Comparison of ENCODE assay signal across 1 cellular context in the genomic region with DNA sequence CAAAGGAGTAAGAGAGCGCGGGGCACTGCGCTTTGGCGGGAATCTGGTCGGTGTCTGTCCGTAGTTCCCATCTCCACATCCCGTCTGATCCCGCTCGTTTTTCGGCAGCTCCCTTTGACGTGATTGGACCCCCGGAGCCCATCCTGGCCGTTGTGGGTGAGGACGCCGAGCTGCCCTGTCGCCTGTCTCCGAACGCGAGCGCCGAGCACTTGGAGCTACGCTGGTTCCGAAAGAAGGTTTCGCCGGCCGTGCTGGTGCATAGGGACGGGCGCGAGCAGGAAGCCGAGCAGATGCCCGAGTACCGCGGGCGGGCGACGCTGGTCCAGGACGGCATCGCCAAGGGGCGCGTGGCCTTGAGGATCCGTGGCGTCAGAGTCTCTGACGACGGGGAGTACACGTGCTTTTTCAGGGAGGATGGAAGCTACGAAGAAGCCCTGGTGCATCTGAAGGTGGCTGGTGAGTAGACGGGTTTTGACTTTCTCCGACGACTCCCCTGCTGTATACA.
TF ChIP-seq lines count a peak whose summit lies in the region.

No MANE protein-coding gene starts in this region.

TF ChIP-seq in HepG2, 621 proteins besides CTCF, POLR2A, EP300 and RAD21 (continued from another document and continues in another):
- TF ChIP-seq ZNF382 (CRISPR knock-in tag; IDR thresholded peaks at IDR 0.05; ENCODE audit: borderline replicate concordance) (no peak), ZNF225 (CRISPR knock-in tag; IDR thresholded peaks at IDR 0.05) (peak; percentile 81; the same call in 1 of the 2 replicates), ZFX (CRISPR knock-in tag; IDR thresholded peaks at IDR 0.05; ENCODE audit: low read depth) (peak; percentile 25; the same call in 1 of the 2 replicates), TCF7L2 (IDR thresholded peaks at IDR 0.05; ENCODE audit: low read depth, low read length) (no peak), DNMT1 (CRISPR knock-in tag; IDR thresholded peaks at IDR 0.05) (0 out of 2 replicates have a peak, but pooled peaks have one; percentile 28), HNRNPUL1 (IDR thresholded peaks at IDR 0.05; ENCODE audit: low read depth, low read length) (no peak), SMAD3 (CRISPR knock-in tag; IDR thresholded peaks at IDR 0.05) (no peak), ZNF678 (CRISPR knock-in tag; IDR thresholded peaks at IDR 0.05) (no peak), ZNF546 (CRISPR knock-in tag; conservative IDR thresholded peaks at IDR 0.05) (no peak), ZNF160 (CRISPR knock-in tag; IDR thresholded peaks at IDR 0.05) (no peak), ZNF644 (CRISPR knock-in tag; IDR thresholded peaks at IDR 0.05; ENCODE audit: low read depth) (no peak), PPARG (CRISPR knock-in tag; conservative IDR thresholded peaks at IDR 0.05) (no peak), NPAS2 (CRISPR knock-in tag; IDR thresholded peaks at IDR 0.05; ENCODE audit: borderline replicate concordance) (no peak), MAZ (IDR thresholded peaks at IDR 0.05; ENCODE audit: borderline replicate concordance, low read depth, low read length) (no peak), MAZ (CRISPR knock-in tag; IDR thresholded peaks at IDR 0.05; ENCODE audit: low read depth) (0 out of 2 replicates have a peak, but pooled peaks have one; percentile 11), AGO2 (optimal IDR thresholded peaks at IDR 0.05; ENCODE audit: low read depth, low read length) (no peak), TAF1 (CRISPR knock-in tag; IDR thresholded peaks at IDR 0.05) (no peak), NR2C2 (CRISPR knock-in tag; IDR thresholded peaks at IDR 0.05; ENCODE audit: borderline replicate concordance) (no peak), AKAP8 (CRISPR knock-in tag; IDR thresholded peaks at IDR 0.05) (no peak), RFX5 (IDR thresholded peaks at IDR 0.05; ENCODE audit: low read depth, low read length) (no peak), ZFP41 (CRISPR knock-in tag; IDR thresholded peaks at IDR 0.05; ENCODE audit: borderline replicate concordance) (no peak), ZNF317 (CRISPR knock-in tag; IDR thresholded peaks at IDR 0.05) (no peak), ZBTB7B (CRISPR knock-in tag; IDR thresholded peaks at IDR 0.05) (no peak), ZKSCAN5 (CRISPR knock-in tag; IDR thresholded peaks at IDR 0.05) (no peak), XRCC5 (optimal IDR thresholded peaks at IDR 0.05; ENCODE audit: low read length) (no peak), ZBTB3 (CRISPR knock-in tag; IDR thresholded peaks at IDR 0.05; ENCODE audit: borderline replicate concordance, low read depth) (no peak), KLF13 (CRISPR knock-in tag; IDR thresholded peaks at IDR 0.05) (no peak)
- TF ChIP-seq, protein P1, sequence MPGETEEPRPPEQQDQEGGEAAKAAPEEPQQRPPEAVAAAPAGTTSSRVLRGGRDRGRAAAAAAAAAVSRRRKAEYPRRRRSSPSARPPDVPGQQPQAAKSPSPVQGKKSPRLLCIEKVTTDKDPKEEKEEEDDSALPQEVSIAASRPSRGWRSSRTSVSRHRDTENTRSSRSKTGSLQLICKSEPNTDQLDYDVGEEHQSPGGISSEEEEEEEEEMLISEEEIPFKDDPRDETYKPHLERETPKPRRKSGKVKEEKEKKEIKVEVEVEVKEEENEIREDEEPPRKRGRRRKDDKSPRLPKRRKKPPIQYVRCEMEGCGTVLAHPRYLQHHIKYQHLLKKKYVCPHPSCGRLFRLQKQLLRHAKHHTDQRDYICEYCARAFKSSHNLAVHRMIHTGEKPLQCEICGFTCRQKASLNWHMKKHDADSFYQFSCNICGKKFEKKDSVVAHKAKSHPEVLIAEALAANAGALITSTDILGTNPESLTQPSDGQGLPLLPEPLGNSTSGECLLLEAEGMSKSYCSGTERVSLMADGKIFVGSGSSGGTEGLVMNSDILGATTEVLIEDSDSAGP (CRISPR knock-in tag; IDR thresholded peaks at IDR 0.05; ENCODE audit: borderline replicate concordance) = peak; percentile 71; the same call in 1 of the 2 replicates
- TF ChIP-seq, protein P2, sequence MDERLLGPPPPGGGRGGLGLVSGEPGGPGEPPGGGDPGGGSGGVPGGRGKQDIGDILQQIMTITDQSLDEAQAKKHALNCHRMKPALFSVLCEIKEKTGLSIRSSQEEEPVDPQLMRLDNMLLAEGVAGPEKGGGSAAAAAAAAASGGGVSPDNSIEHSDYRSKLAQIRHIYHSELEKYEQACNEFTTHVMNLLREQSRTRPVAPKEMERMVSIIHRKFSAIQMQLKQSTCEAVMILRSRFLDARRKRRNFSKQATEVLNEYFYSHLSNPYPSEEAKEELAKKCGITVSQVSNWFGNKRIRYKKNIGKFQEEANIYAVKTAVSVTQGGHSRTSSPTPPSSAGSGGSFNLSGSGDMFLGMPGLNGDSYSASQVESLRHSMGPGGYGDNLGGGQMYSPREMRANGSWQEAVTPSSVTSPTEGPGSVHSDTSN (CRISPR knock-in tag; IDR thresholded peaks at IDR 0.05) = no peak
- TF ChIP-seq, protein P3, sequence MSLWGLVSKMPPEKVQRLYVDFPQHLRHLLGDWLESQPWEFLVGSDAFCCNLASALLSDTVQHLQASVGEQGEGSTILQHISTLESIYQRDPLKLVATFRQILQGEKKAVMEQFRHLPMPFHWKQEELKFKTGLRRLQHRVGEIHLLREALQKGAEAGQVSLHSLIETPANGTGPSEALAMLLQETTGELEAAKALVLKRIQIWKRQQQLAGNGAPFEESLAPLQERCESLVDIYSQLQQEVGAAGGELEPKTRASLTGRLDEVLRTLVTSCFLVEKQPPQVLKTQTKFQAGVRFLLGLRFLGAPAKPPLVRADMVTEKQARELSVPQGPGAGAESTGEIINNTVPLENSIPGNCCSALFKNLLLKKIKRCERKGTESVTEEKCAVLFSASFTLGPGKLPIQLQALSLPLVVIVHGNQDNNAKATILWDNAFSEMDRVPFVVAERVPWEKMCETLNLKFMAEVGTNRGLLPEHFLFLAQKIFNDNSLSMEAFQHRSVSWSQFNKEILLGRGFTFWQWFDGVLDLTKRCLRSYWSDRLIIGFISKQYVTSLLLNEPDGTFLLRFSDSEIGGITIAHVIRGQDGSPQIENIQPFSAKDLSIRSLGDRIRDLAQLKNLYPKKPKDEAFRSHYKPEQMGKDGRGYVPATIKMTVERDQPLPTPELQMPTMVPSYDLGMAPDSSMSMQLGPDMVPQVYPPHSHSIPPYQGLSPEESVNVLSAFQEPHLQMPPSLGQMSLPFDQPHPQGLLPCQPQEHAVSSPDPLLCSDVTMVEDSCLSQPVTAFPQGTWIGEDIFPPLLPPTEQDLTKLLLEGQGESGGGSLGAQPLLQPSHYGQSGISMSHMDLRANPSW (CRISPR knock-in tag; IDR thresholded peaks at IDR 0.05; ENCODE audit: borderline replicate concordance) = no peak
- TF ChIP-seq, protein P4, sequence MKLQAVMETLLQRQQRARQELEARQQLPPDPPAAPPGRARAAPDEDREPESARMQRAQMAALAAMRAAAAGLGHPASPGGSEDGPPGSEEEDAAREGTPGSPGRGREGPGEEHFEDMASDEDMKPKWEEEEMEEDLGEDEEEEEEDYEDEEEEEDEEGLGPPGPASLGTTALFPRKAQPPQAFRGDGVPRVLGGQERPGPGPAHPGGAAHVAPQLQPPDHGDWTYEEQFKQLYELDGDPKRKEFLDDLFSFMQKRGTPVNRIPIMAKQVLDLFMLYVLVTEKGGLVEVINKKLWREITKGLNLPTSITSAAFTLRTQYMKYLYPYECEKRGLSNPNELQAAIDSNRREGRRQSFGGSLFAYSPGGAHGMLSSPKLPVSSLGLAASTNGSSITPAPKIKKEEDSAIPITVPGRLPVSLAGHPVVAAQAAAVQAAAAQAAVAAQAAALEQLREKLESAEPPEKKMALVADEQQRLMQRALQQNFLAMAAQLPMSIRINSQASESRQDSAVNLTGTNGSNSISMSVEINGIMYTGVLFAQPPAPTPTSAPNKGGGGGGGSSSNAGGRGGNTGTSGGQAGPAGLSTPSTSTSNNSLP (IDR thresholded peaks at IDR 0.05; ENCODE audit: low read depth, low read length) = no peak
- TF ChIP-seq, protein P5, sequence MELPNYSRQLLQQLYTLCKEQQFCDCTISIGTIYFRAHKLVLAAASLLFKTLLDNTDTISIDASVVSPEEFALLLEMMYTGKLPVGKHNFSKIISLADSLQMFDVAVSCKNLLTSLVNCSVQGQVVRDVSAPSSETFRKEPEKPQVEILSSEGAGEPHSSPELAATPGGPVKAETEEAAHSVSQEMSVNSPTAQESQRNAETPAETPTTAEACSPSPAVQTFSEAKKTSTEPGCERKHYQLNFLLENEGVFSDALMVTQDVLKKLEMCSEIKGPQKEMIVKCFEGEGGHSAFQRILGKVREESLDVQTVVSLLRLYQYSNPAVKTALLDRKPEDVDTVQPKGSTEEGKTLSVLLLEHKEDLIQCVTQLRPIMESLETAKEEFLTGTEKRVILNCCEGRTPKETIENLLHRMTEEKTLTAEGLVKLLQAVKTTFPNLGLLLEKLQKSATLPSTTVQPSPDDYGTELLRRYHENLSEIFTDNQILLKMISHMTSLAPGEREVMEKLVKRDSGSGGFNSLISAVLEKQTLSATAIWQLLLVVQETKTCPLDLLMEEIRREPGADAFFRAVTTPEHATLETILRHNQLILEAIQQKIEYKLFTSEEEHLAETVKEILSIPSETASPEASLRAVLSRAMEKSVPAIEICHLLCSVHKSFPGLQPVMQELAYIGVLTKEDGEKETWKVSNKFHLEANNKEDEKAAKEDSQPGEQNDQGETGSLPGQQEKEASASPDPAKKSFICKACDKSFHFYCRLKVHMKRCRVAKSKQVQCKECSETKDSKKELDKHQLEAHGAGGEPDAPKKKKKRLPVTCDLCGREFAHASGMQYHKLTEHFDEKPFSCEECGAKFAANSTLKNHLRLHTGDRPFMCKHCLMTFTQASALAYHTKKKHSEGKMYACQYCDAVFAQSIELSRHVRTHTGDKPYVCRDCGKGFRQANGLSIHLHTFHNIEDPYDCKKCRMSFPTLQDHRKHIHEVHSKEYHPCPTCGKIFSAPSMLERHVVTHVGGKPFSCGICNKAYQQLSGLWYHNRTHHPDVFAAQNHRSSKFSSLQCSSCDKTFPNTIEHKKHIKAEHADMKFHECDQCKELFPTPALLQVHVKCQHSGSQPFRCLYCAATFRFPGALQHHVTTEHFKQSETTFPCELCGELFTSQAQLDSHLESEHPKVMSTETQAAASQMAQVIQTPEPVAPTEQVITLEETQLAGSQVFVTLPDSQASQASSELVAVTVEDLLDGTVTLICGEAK (IDR thresholded peaks at IDR 0.05) = no peak
- TF ChIP-seq, protein P5 (CRISPR knock-in tag; IDR thresholded peaks at IDR 0.05) = no peak
- TF ChIP-seq, protein P6, sequence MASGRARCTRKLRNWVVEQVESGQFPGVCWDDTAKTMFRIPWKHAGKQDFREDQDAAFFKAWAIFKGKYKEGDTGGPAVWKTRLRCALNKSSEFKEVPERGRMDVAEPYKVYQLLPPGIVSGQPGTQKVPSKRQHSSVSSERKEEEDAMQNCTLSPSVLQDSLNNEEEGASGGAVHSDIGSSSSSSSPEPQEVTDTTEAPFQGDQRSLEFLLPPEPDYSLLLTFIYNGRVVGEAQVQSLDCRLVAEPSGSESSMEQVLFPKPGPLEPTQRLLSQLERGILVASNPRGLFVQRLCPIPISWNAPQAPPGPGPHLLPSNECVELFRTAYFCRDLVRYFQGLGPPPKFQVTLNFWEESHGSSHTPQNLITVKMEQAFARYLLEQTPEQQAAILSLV (CRISPR knock-in tag; IDR thresholded peaks at IDR 0.05; ENCODE audit: borderline replicate concordance) = 0 out of 2 replicates have a peak, but pooled peaks have one; percentile 20
- TF ChIP-seq, protein P7, sequence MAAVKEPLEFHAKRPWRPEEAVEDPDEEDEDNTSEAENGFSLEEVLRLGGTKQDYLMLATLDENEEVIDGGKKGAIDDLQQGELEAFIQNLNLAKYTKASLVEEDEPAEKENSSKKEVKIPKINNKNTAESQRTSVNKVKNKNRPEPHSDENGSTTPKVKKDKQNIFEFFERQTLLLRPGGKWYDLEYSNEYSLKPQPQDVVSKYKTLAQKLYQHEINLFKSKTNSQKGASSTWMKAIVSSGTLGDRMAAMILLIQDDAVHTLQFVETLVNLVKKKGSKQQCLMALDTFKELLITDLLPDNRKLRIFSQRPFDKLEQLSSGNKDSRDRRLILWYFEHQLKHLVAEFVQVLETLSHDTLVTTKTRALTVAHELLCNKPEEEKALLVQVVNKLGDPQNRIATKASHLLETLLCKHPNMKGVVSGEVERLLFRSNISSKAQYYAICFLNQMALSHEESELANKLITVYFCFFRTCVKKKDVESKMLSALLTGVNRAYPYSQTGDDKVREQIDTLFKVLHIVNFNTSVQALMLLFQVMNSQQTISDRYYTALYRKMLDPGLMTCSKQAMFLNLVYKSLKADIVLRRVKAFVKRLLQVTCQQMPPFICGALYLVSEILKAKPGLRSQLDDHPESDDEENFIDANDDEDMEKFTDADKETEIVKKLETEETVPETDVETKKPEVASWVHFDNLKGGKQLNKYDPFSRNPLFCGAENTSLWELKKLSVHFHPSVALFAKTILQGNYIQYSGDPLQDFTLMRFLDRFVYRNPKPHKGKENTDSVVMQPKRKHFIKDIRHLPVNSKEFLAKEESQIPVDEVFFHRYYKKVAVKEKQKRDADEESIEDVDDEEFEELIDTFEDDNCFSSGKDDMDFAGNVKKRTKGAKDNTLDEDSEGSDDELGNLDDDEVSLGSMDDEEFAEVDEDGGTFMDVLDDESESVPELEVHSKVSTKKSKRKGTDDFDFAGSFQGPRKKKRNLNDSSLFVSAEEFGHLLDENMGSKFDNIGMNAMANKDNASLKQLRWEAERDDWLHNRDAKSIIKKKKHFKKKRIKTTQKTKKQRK (IDR thresholded peaks at IDR 0.05; ENCODE audit: low read length) = no peak
